Comparison of ENCODE assay signal across 32 cellular contexts in genomic region chr2:57209799-57210198, GRCh38.
"Had no signal": no experiment of that assay in that cellular context is flagged by ENCODE, and none has a peak within 500 bp of the region (broad histone marks: within the 10 kb centered on the region; RNA-seq: fewer than 3 reads in every experiment).

No MANE protein-coding gene starts in this region.

- H3K9me3 ChIP-seq: ovary, psoas muscle, right lobe of liver, suprapubic skin, testis, tibial artery, transverse colon, upper lobe of right lung, vagina had no signal

- H3K27ac Mint-ChIP-seq: naive thymus-derived CD8-positive, alpha-beta T cell; natural killer cell treated with Interleukin-12 subunit alpha and Interleukin-12 subunit beta and Interleukin-15 and Interleukin-18, amount 100 ng/mL, for 72 hours; nephron progenitor cell; progenitor cell of endocrine pancreas; stimulated activated memory B cell treated with anti-CD40 and anti-IgM and Interleukin-4, amounts not matched to agents 10 μg/mL and 1 μg/mL and 100 μg/mL, for 72 hours; stimulated activated naive CD8-positive, alpha-beta T cell treated with anti-CD3 and anti-CD28 coated beads, Interleukin-15, amount 100 ng/mL, for 72 hours; type B pancreatic cell had no signal

- H3K4me2 ChIP-seq: smooth muscle cell had no signal

- H3K4me1 ChIP-seq: parathyroid adenoma, psoas muscle, right lobe of liver, spleen, suprapubic skin, testis, tibial artery, transverse colon, upper lobe of right lung, vagina had no signal

- H3K27ac ChIP-seq: ovary, parathyroid adenoma, psoas muscle, right lobe of liver, skin epidermis, spleen, suprapubic skin, testis, tibial artery, transverse colon, upper lobe of right lung, vagina had no signal

- ATAC-seq: naive thymus-derived CD8-positive, alpha-beta T cell; natural killer cell treated with Interleukin-12 subunit alpha and Interleukin-12 subunit beta and Interleukin-15 and Interleukin-18, amount 100 ng/mL, for 72 hours; psoas muscle; right cardiac atrium; right lobe of liver; stimulated activated memory B cell treated with anti-CD40 and anti-IgM and Interleukin-4, amounts not matched to agents 10 μg/mL and 1 μg/mL and 100 μg/mL, for 72 hours; stimulated activated naive CD8-positive, alpha-beta T cell treated with anti-CD3 and anti-CD28 coated beads, Interleukin-15, amount 100 ng/mL, for 72 hours; stimulated activated naive CD8-positive, alpha-beta T cell treated with anti-CD3 and anti-CD28 coated beads, Interleukin-15, Interleukin-2, amounts not matched to agents 100 U/mL and 50 U/mL, for 24 hours; upper lobe of right lung had no signal

- H3K9ac ChIP-seq: parathyroid adenoma had no signal

- H3K4me3 Mint-ChIP-seq: naive thymus-derived CD8-positive, alpha-beta T cell; natural killer cell treated with Interleukin-12 subunit alpha and Interleukin-12 subunit beta and Interleukin-15 and Interleukin-18, amount 100 ng/mL, for 72 hours; nephron progenitor cell; neural crest cell; stimulated activated memory B cell treated with anti-CD40 and anti-IgM and Interleukin-4, amounts not matched to agents 10 μg/mL and 1 μg/mL and 100 μg/mL, for 72 hours; stimulated activated naive CD8-positive, alpha-beta T cell treated with anti-CD3 and anti-CD28 coated beads, Interleukin-15, amount 100 ng/mL, for 72 hours; type B pancreatic cell had no signal

- H3K4me3 ChIP-seq: ovary, psoas muscle, right lobe of liver, skin epidermis, smooth muscle cell, spleen, suprapubic skin, testis, tibial artery, transverse colon, upper lobe of right lung, vagina had no signal

- H3K4me1 Mint-ChIP-seq: naive thymus-derived CD8-positive, alpha-beta T cell; nephron progenitor cell; stimulated activated memory B cell treated with anti-CD40 and anti-IgM and Interleukin-4, amounts not matched to agents 10 μg/mL and 1 μg/mL and 100 μg/mL, for 72 hours; stimulated activated naive CD8-positive, alpha-beta T cell treated with anti-CD3 and anti-CD28 coated beads, Interleukin-15, amount 100 ng/mL, for 72 hours had no signal

- DNase-seq: naive thymus-derived CD8-positive, alpha-beta T cell; nephron progenitor cell; occipital lobe; ovary; posterior cingulate gyrus; psoas muscle; right cardiac atrium; right lobe of liver; spleen; stimulated activated CD4-positive, alpha-beta T cell treated with anti-CD3 and anti-CD28 coated beads, Interleukin-12 subunit alpha, Interleukin-12 subunit beta, amount 100 ng/mL, for 4 hours; stimulated activated CD4-positive, alpha-beta T cell treated with anti-CD3 and anti-CD28 coated beads, Interleukin-1b, Interleukin-23, amount 100 ng/mL, for 48 hours; stimulated activated CD4-positive, alpha-beta T cell treated with anti-CD3 and anti-CD28 coated beads, Interleukin-4, amount 100 ng/mL, for 1 hour; stimulated activated CD4-positive, alpha-beta T cell treated with anti-CD3 and anti-CD28 coated beads, Interleukin-4, amount 100 ng/mL, for 4 hours; stimulated activated CD8-positive, alpha-beta memory T cell treated with anti-CD3 and anti-CD28 coated beads, Interleukin-4, amount 100 ng/mL, for 48 hours; stimulated activated naive CD4-positive, alpha-beta T cell; stimulated activated naive CD8-positive, alpha-beta T cell treated with anti-CD3 and anti-CD28 coated beads, Interleukin-15, amount 100 ng/mL, for 72 hours; stimulated activated naive CD8-positive, alpha-beta T cell treated with anti-CD3 and anti-CD28 coated beads, Interleukin-15, Interleukin-2, amounts not matched to agents 100 U/mL and 50 U/mL, for 24 hours; substantia nigra; testis; tibial artery; transverse colon; upper lobe of right lung had no signal

- H3K27me3 ChIP-seq: ovary, right lobe of liver, spleen, suprapubic skin, testis, tibial artery, transverse colon, upper lobe of right lung, vagina had no signal

- H3K27me3 Mint-ChIP-seq: naive thymus-derived CD8-positive, alpha-beta T cell; natural killer cell treated with Interleukin-12 subunit alpha and Interleukin-12 subunit beta and Interleukin-15 and Interleukin-18, amount 100 ng/mL, for 72 hours; progenitor cell of endocrine pancreas; stimulated activated memory B cell treated with anti-CD40 and anti-IgM and Interleukin-4, amounts not matched to agents 10 μg/mL and 1 μg/mL and 100 μg/mL, for 72 hours; stimulated activated naive CD8-positive, alpha-beta T cell treated with anti-CD3 and anti-CD28 coated beads, Interleukin-15, amount 100 ng/mL, for 72 hours; type B pancreatic cell had no signal

- H3K9me3 Mint-ChIP-seq: neural crest cell, type B pancreatic cell had no signal

- H2AFZ ChIP-seq: parathyroid adenoma had no signal

- H3K36me3 ChIP-seq: ovary, right lobe of liver, spleen, suprapubic skin, tibial artery, transverse colon, upper lobe of right lung, vagina had no signal

- H3K79me2 ChIP-seq: parathyroid adenoma had no signal

- H3K36me3 Mint-ChIP-seq: naive thymus-derived CD8-positive, alpha-beta T cell; stimulated activated memory B cell treated with anti-CD40 and anti-IgM and Interleukin-4, amounts not matched to agents 10 μg/mL and 1 μg/mL and 100 μg/mL, for 72 hours; type B pancreatic cell had no signal
